14 cellular contexts compared by ENCODE assay signal in the genomic region with DNA sequence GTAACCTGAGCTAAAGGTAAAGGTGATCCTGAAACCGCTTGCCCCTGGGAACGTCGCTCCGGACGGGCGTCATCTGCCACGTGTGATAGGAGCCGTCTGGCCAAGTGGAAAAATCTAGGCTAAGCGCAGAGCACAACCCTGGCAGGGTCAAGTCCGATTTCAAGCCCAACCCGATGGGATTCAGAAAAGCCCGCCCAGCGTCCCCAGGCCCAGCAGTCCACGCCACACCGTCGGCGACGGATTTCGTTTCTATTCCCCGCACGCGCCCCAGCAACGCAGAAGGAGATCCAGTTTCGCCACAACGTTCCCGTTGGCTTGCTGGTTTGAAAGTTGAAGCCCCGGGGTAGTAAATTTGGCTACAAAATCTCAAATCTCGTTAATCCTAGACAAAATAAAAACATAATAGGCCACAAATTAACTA. TPM values are rescaled to one million over a fixed set of nuclear protein-coding genes. Genes with fewer than 3 reads are reported as not detected.
A peak's percentile ranks its signal among the peaks of the same experiment; 100 is the strongest.
DNase-seq lines count a peak whose midpoint lies in the region; ATAC-seq and TF ChIP-seq lines count a peak whose summit lies in the region.
"Had no signal": no experiment of that assay in that cellular context is flagged by ENCODE, and none has a peak within 500 bp of the region (broad histone marks: within the 10 kb centered on the region; RNA-seq: fewer than 3 reads in every experiment).

No MANE protein-coding gene starts in this region.

- ATAC-seq in left cardiac atrium = peak; percentile 15 to 27
- no peak for ATAC-seq in upper lobe of right lung
- ATAC-seq in GM19395 (IDR thresholded peaks at IDR 0.05; ENCODE audit: unreplicated experiment) = no peak
- ATAC-seq: A549 had no signal

- H3K4me1 ChIP-seq in neural progenitor cell (peaks cover 63% of the 10 kb centered on the region), upper lobe of right lung (peaks cover 26% of the 10 kb centered on the region)

- no peak overlapping the region for H3K27ac Mint-ChIP-seq in neural progenitor cell
- H3K27ac Mint-ChIP-seq: IgD-negative memory B cell had no signal

- peaks cover 100% of the 10 kb centered on the region for H3K27me3 ChIP-seq in neural progenitor cell
- peaks cover 50% of the 10 kb centered on the region for H3K27me3 ChIP-seq in upper lobe of right lung
- H3K27me3 ChIP-seq: testis had no signal

- H3K4me3 Mint-ChIP-seq in neural progenitor cell = peak overlapping the region; percentile 86
- H3K4me3 Mint-ChIP-seq: brain had no signal

- H3K27me3 Mint-ChIP-seq in neural progenitor cell (ENCODE audit: insufficient read depth, low read depth) = peaks cover 57% of the 10 kb centered on the region
- H3K27me3 Mint-ChIP-seq: brain had no signal

- H3F3A ChIP-seq in neural progenitor cell (ENCODE audit: low read depth) = peaks cover 31% of the 10 kb centered on the region

- H3K36me3 Mint-ChIP-seq in neural progenitor cell = no peaks in the 10 kb centered on the region
- H3K36me3 Mint-ChIP-seq: brain had no signal

- H3K4me2 ChIP-seq in neural progenitor cell = peak overlapping the region; percentile 76

- H3K79me2 ChIP-seq in neural progenitor cell (ENCODE audit: low read depth) = no peaks in the 10 kb centered on the region

- H2AFZ ChIP-seq in neural progenitor cell (replicated peaks) = no peak overlapping the region

- H3K9me3 Mint-ChIP-seq in neural progenitor cell = no peaks in the 10 kb centered on the region
- H3K9me3 Mint-ChIP-seq: brain had no signal

- no peak overlapping the region for H3K9ac ChIP-seq in neural progenitor cell

- POLR2A ChIA-PET in HEK293T (lab: Yijun Ruan, JAX) = no interaction called here

- H3K36me3 ChIP-seq in neural progenitor cell (no peaks in the 10 kb centered on the region), upper lobe of right lung (no peaks in the 10 kb centered on the region)

- DNase-seq in NCI-H2227 treated with DMSO at 0.1 percent for 48 hours (lab: John Stamatoyannopoulos, UW) (peak; percentile 33), NCI-H2227 (lab: John Stamatoyannopoulos, UW; ENCODE audit: unreplicated experiment) (no peak), left cardiac atrium (peak; percentile 75), neural progenitor cell (ENCODE audit: low spot score) (peak; percentile 47), upper lobe of right lung (no peak), HEK293T (ENCODE audit: extremely low spot score) (no peak)
- DNase-seq in stimulated activated CD4-positive, alpha-beta T cell treated with anti-CD3 and anti-CD28 coated beads, Interleukin-4, amount 100 ng/mL, for 1 hour = no peak
- DNase-seq: GDM1, testis had no signal

- intact Hi-C loops in left cardiac atrium (cut with DNase I) = loop anchor here (2.0 to 5.0 kb wide), 2 partner anchors 24 to 34 kb away; a partner anchor contains a TSS
- intact Hi-C loops in upper lobe of right lung (cut with DNase I) = no loop called here

- peaks cover 34% of the 10 kb centered on the region for H3K4me1 Mint-ChIP-seq in neural progenitor cell

- TF ChIP-seq CTCF in neural progenitor cell (IDR thresholded peaks at IDR 0.05) (no peak), upper lobe of right lung (IDR thresholded peaks at IDR 0.05) (no peak)

- H3K9me3 ChIP-seq in neural progenitor cell (ENCODE audit: low read depth) = no peaks in the 10 kb centered on the region
- no peaks in the 10 kb centered on the region for H3K9me3 ChIP-seq in upper lobe of right lung
- H3K9me3 ChIP-seq: A549, testis had no signal

- H3K4me3 ChIP-seq in neural progenitor cell = peak overlapping the region; percentile 46
- peak overlapping the region; percentile 57 for H3K4me3 ChIP-seq in upper lobe of right lung

- CTCF ChIA-PET in HEK293T (lab: Yijun Ruan, JAX) = no interaction called here

- peaks cover 47% of the 10 kb centered on the region for H4K20me1 ChIP-seq in neural progenitor cell (ENCODE audit: low read depth)

- no peak overlapping the region for H3K27ac ChIP-seq in neural progenitor cell
- peak overlapping the region; percentile 81 for H3K27ac ChIP-seq in upper lobe of right lung

TF ChIP-seq in HEK293T, 16 proteins besides CTCF, POLR2A, EP300 and RAD21:
- TF ChIP-seq CTBP1 (IDR thresholded peaks at IDR 0.05; ENCODE audit: borderline replicate concordance) (no peak), SUZ12 (IDR thresholded peaks at IDR 0.05) (no peak), L3MBTL2 (conservative IDR thresholded peaks at IDR 0.05) (no peak)

RNA-seq across cellular contexts. Expression of a gene that starts 32.4 kb away (rescaled TPM):
- total RNA-seq in left cardiac atrium (100 to 1,000 TPM; 110 to 118 TPM), neural progenitor cell (ENCODE audit: low replicate concordance) (0.30 and 0.40 TPM in 2 replicates), upper lobe of right lung (99.4 TPM)
- total RNA-seq: activated CD8-positive, alpha-beta memory T cell treated with anti-CD3 and anti-CD28 coated beads for 36 hours had no signal

Comparison
In these comparisons a context has a peak if more than half of its experiments do, and no peak if none do; other contexts are left out.
1. DNase-seq: peak in NCI-H2227 treated with DMSO at 0.1 percent for 48 hours (single experiment), left cardiac atrium (single experiment) and neural progenitor cell (single experiment); none in NCI-H2227 (single experiment), upper lobe of right lung (single experiment), stimulated activated CD4-positive, alpha-beta T cell treated with anti-CD3 and anti-CD28 coated beads, Interleukin-4, amount 100 ng/mL, for 1 hour (single experiment) and HEK293T (single experiment).
2. ATAC-seq: peak in left cardiac atrium (2 of 2); none in upper lobe of right lung (single experiment) and GM19395 (single experiment).
3. RNA of a gene that starts 32.4 kb away (total RNA-seq): 110 to 118 TPM in left cardiac atrium and 99.4 TPM in upper lobe of right lung (single experiment); 0.30 to 0.40 TPM in neural progenitor cell; every median in the first group is over 10 times any median in the second.